19 cellular contexts compared by ENCODE assay signal in the genomic region with DNA sequence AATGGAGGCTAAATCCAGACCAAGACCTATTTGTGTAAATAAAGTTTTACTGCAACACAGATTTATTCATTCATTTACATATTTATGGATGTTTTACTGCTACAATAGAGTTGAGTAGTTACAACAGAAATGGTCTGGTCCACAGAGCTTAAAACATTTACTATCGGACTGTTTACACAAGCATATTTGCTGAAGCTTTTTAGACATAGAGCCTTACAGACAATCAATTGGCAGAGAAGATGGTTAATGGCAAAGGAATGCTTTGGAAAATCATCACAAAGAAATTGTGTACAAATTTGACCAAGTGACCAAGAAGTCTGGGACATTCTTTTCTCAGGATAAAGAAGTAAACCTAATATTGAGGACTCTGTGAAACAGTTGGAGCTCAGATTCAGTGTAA.
"Had no signal": no experiment of that assay in that cellular context is flagged by ENCODE, and none has a peak within 500 bp of the region (broad histone marks: within the 10 kb centered on the region; RNA-seq: fewer than 3 reads in every experiment).

No MANE protein-coding gene starts in this region.

- H3K27me3 ChIP-seq: colonic mucosa, left lung, tibial artery had no signal

- DNase-seq: activated CD4-positive, alpha-beta T cell treated with anti-CD3 and anti-CD28 coated beads, Interleukin-2, amount 50 U/mL, for 4 hours; activated gamma-delta T cell; central memory CD4-positive, alpha-beta T cell; colonic mucosa; endodermal cell; foreskin melanocyte; glutamatergic neuron; hypothalamus; kidney; left lung; midbrain; retina; stimulated activated CD4-positive, alpha-beta T cell treated with anti-CD3 and anti-CD28 coated beads, Interleukin-2, amount 100 ng/mL, for 24 hours; stimulated activated naive CD8-positive, alpha-beta T cell treated with anti-CD3 and anti-CD28 coated beads, Interleukin-15, Interleukin-2, amounts not matched to agents 100 U/mL and 50 U/mL, for 24 hours; substantia nigra; tibial artery had no signal

- H3K27ac Mint-ChIP-seq: activated naive CD4-positive, alpha-beta T cell treated with anti-CD3 and anti-CD28 coated beads, Interleukin-2, amount 50 U/mL, for 72 hours; brain; endodermal cell had no signal

- H3K4me1 Mint-ChIP-seq: brain, endodermal cell, neural crest cell had no signal

- H3K36me3 ChIP-seq: colonic mucosa, left lung, tibial artery had no signal

- H3K27ac ChIP-seq: colonic mucosa, left lung, tibial artery had no signal

- H3K9me3 ChIP-seq: colonic mucosa had no signal

- H3K4me3 Mint-ChIP-seq: brain, endodermal cell, neural crest cell had no signal

- H3K4me1 ChIP-seq: colonic mucosa, left lung, tibial artery had no signal

- H3K9me3 Mint-ChIP-seq: activated naive CD4-positive, alpha-beta T cell treated with anti-CD3 and anti-CD28 coated beads, Interleukin-2, amount 50 U/mL, for 72 hours; neural crest cell had no signal

- H3K36me3 Mint-ChIP-seq: brain had no signal

- H3K4me3 ChIP-seq: colonic mucosa, left lung, tibial artery had no signal
